ENCODE assay signal across 1 cellular context in genomic region chr16:72073831-72074230, GRCh38.
TF ChIP-seq lines count a peak whose summit lies in the region.

No MANE protein-coding gene starts in this region.

TF ChIP-seq in HepG2, 621 proteins besides CTCF, POLR2A, EP300 and RAD21:
- TF ChIP-seq MAFG (CRISPR knock-in tag; IDR thresholded peaks at IDR 0.05) (no peak), JUND (CRISPR knock-in tag; IDR thresholded peaks at IDR 0.05) (peak; percentile 44; the same call in 1 of the 2 replicates), ZBTB7A (CRISPR knock-in tag; IDR thresholded peaks at IDR 0.05) (peak; percentile 62; the same call in 1 of the 2 replicates), BCL3 (CRISPR knock-in tag; IDR thresholded peaks at IDR 0.05) (0 out of 2 replicates have a peak, but pooled peaks have one; percentile 1), ZNF710 (CRISPR knock-in tag; IDR thresholded peaks at IDR 0.05; ENCODE audit: borderline replicate concordance) (0 out of 2 replicates have a peak, but pooled peaks have one; percentile 32)
